19 cellular contexts compared by ENCODE assay signal in genomic region chr3:71614869-71615268, GRCh38. TPM values are rescaled to one million over a fixed set of nuclear protein-coding genes. Genes with fewer than 3 reads are reported as not detected.
DNase-seq lines count a peak whose midpoint lies in the region; ATAC-seq and TF ChIP-seq lines count a peak whose summit lies in the region.
"Had no signal": no experiment of that assay in that cellular context is flagged by ENCODE, and none has a peak within 500 bp of the region (broad histone marks: within the 10 kb centered on the region; RNA-seq: fewer than 3 reads in every experiment).

No MANE protein-coding gene starts in this region.

- H3K27ac ChIP-seq in VCaP (peak overlapping the region; percentile 38), prostate gland (no peak overlapping the region)
- H3K27ac ChIP-seq: 22Rv1, A549, C4-2B had no signal

- TF ChIP-seq CTCF in VCaP (conservative IDR thresholded peaks at IDR 0.05) (no peak), epithelial cell of esophagus (IDR thresholded peaks at IDR 0.05; ENCODE audit: insufficient read depth, low read depth, low read length, missing control alignments) (no peak), prostate gland (IDR thresholded peaks at IDR 0.05) (no peak)

- H3K27me3 ChIP-seq in prostate gland (replicated peaks; ENCODE audit: insufficient read depth): no peaks in the 10 kb centered on the region

- no peaks in the 10 kb centered on the region for H3K4me1 ChIP-seq in prostate gland (replicated peaks)
- H3K4me1 ChIP-seq: A549 had no signal

- no peak for ATAC-seq in GM21447 (IDR thresholded peaks at IDR 0.05; ENCODE audit: unreplicated experiment)
- ATAC-seq: A549, HCT116 had no signal

- DNase-seq in NCI-H526 (lab: John Stamatoyannopoulos, UW) (peak; percentile 5 to 34), NCI-H526 treated with DMSO at 0.1 percent for 48 hours (lab: John Stamatoyannopoulos, UW) (no peak), epithelial cell of esophagus (ENCODE audit: low read depth) (peak; percentile 14), prostate gland (ENCODE audit: low spot score) (peak; percentile 56), NCI-H2081 (lab: John Stamatoyannopoulos, UW) (no peak)
- DNase-seq: AML-193; CD4-positive, alpha-beta T cell; DMS153; DMS79; GDM1; GOT3; H7; HFFc6 had no signal

- H3K4me3 ChIP-seq in epithelial cell of esophagus (ENCODE audit: low read length) (no peak overlapping the region), prostate gland (no peak overlapping the region)
- H3K4me3 ChIP-seq: A549 had no signal

- H3K36me3 ChIP-seq in prostate gland: no peaks in the 10 kb centered on the region

- intact Hi-C loops in prostate gland (cut with DNase I): no loop called here

- no peaks in the 10 kb centered on the region for H3K9me3 ChIP-seq in prostate gland
- H3K9me3 ChIP-seq: A549 had no signal

- TF ChIP-seq POLR2A in prostate gland (IDR thresholded peaks at IDR 0.05): no peak

- 38% methylated on average over 3 of the region's 3 CpGs for WGBS in prostate gland

RNA-seq across cellular contexts. Expression of gene FOXP1, which starts 31.3 kb away (rescaled TPM):
- total RNA-seq in prostate gland: 100 to 1,000 TPM; 133 to 156 TPM

Comparison
In these comparisons a context has a peak if more than half of its experiments do, and no peak if none do; other contexts are left out.
1. DNase-seq: peak in NCI-H526 (2 of 2), epithelial cell of esophagus (single experiment) and prostate gland (single experiment); none in NCI-H526 treated with DMSO at 0.1 percent for 48 hours (single experiment) and NCI-H2081 (0 of 2).